Comparison of ENCODE assay signal across 1 cellular context in genomic region chr14:104826858-104827172, GRCh38.
TF ChIP-seq lines count a peak whose summit lies in the region.

No MANE protein-coding gene starts in this region.

TF ChIP-seq in HepG2, 621 proteins besides CTCF, POLR2A, EP300 and RAD21:
- TF ChIP-seq ARNT2 (CRISPR knock-in tag; IDR thresholded peaks at IDR 0.05; ENCODE audit: low read depth) (0 out of 2 replicates have a peak, but pooled peaks have one; percentile 8), SIN3A (IDR thresholded peaks at IDR 0.05; ENCODE audit: borderline replicate concordance, low read depth, low read length) (0 out of 2 replicates have a peak, but pooled peaks have one; percentile 36), ZMAT3 (CRISPR knock-in tag; conservative IDR thresholded peaks at IDR 0.05) (0 out of 2 replicates have a peak, but pooled peaks have one; percentile 14), POLR2G (IDR thresholded peaks at IDR 0.05; ENCODE audit: low read depth, low read length) (peak; percentile 55; the same call in 1 of the 2 replicates), ZFP90 (CRISPR knock-in tag; IDR thresholded peaks at IDR 0.05; ENCODE audit: borderline replicate concordance) (no peak), ZNF501 (CRISPR knock-in tag; IDR thresholded peaks at IDR 0.05) (peak; percentile 48; the same call in 1 of the 2 replicates), ZMYM4 (CRISPR knock-in tag; IDR thresholded peaks at IDR 0.05) (no peak), POLR2AphosphoS5 (IDR thresholded peaks at IDR 0.05; ENCODE audit: low read depth, low read length) (peak; percentile 82)
